Comparison of ENCODE assay signal across 29 cellular contexts in the genomic region with DNA sequence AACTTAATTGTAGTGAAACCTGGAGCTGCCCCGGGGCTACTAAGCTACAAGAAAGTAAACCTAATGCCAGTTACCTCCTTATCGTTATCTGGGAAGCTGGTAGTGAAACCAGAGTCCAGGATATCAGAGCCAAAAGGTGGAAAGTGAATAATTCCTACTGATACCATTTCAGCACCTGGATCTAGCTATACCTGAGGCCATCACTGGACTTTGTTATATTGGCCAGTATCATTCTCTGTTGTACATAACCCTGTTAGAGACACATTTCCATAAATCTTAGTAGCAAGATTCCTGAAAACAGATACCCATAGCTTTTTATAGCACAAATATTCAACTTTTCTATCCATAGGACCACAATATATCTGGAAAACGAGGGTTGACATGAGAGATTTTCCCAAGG.
"Had no signal": no experiment of that assay in that cellular context is flagged by ENCODE, and none has a peak within 500 bp of the region (broad histone marks: within the 10 kb centered on the region; RNA-seq: fewer than 3 reads in every experiment).

No MANE protein-coding gene starts in this region.

- ATAC-seq: stimulated activated effector memory CD8-positive, alpha-beta T cell treated with anti-CD3 and anti-CD28 coated beads, Interleukin-12 subunit alpha, Interleukin-12 subunit beta, amount 100 ng/mL, for 72 hours; stimulated activated memory B cell treated with anti-CD40 and anti-IgM and Interleukin-4, amounts not matched to agents 10 μg/mL and 1 μg/mL and 100 μg/mL, for 72 hours; stimulated activated naive B cell treated with anti-CD40 and anti-IgM and Interleukin-4, amounts not matched to agents 10 μg/mL and 1 μg/mL and 100 μg/mL, for 72 hours; stimulated activated naive CD8-positive, alpha-beta T cell treated with anti-CD3 and anti-CD28 coated beads, Interleukin-15, amount 100 ng/mL, for 72 hours; stimulated activated naive CD8-positive, alpha-beta T cell treated with anti-CD3 and anti-CD28 coated beads, Interleukin-15, Interleukin-2, amounts not matched to agents 100 U/mL and 50 U/mL, for 24 hours; upper lobe of right lung had no signal

- H3K4me3 Mint-ChIP-seq: stimulated activated effector memory CD8-positive, alpha-beta T cell treated with anti-CD3 and anti-CD28 coated beads, Interleukin-12 subunit alpha, Interleukin-12 subunit beta, amount 100 ng/mL, for 72 hours; stimulated activated memory B cell treated with anti-CD40 and anti-IgM and Interleukin-4, amounts not matched to agents 10 μg/mL and 1 μg/mL and 100 μg/mL, for 72 hours; stimulated activated naive B cell treated with anti-CD40 and anti-IgM and Interleukin-4, amounts not matched to agents 10 μg/mL and 1 μg/mL and 100 μg/mL, for 72 hours; stimulated activated naive CD8-positive, alpha-beta T cell treated with anti-CD3 and anti-CD28 coated beads, Interleukin-15, amount 100 ng/mL, for 72 hours; stimulated activated naive CD8-positive, alpha-beta T cell treated with anti-CD3 and anti-CD28 coated beads, Interleukin-15, Interleukin-2, amounts not matched to agents 100 ng/mL and 50 ng/mL, for 24 hours; type B pancreatic cell had no signal

- H3K36me3 Mint-ChIP-seq: stimulated activated effector memory CD8-positive, alpha-beta T cell treated with anti-CD3 and anti-CD28 coated beads, Interleukin-12 subunit alpha, Interleukin-12 subunit beta, amount 100 ng/mL, for 72 hours; stimulated activated memory B cell treated with anti-CD40 and anti-IgM and Interleukin-4, amounts not matched to agents 10 μg/mL and 1 μg/mL and 100 μg/mL, for 72 hours; stimulated activated naive B cell treated with anti-CD40 and anti-IgM and Interleukin-4, amounts not matched to agents 10 μg/mL and 1 μg/mL and 100 μg/mL, for 72 hours; type B pancreatic cell had no signal

- H3K4me1 ChIP-seq: suprapubic skin, testis, tibial artery, tibial nerve, transverse colon, upper lobe of left lung, upper lobe of right lung, uterus, vagina had no signal

- H3K4me1 Mint-ChIP-seq: stimulated activated effector memory CD8-positive, alpha-beta T cell treated with anti-CD3 and anti-CD28 coated beads, Interleukin-12 subunit alpha, Interleukin-12 subunit beta, amount 100 ng/mL, for 72 hours; stimulated activated memory B cell treated with anti-CD40 and anti-IgM and Interleukin-4, amounts not matched to agents 10 μg/mL and 1 μg/mL and 100 μg/mL, for 72 hours; stimulated activated naive CD8-positive, alpha-beta T cell treated with anti-CD3 and anti-CD28 coated beads, Interleukin-15, amount 100 ng/mL, for 72 hours had no signal

- H3K9me3 Mint-ChIP-seq: stimulated activated memory B cell treated with anti-CD40 and anti-IgM and Interleukin-4, amounts not matched to agents 10 μg/mL and 1 μg/mL and 100 μg/mL, for 72 hours; stimulated activated naive CD8-positive, alpha-beta T cell treated with anti-CD3 and anti-CD28 coated beads, Interleukin-15, amount 100 ng/mL, for 72 hours; type B pancreatic cell had no signal

- H3K4me3 ChIP-seq: stomach, suprapubic skin, testis, thoracic aorta, thyroid gland, tibial artery, tibial nerve, transverse colon, upper lobe of left lung, upper lobe of right lung, uterus, vagina had no signal

- FAIRE-seq: urothelium cell line had no signal

- H3K36me3 ChIP-seq: stomach, suprapubic skin, thoracic aorta, thyroid gland, tibial artery, tibial nerve, transverse colon, upper lobe of left lung, upper lobe of right lung, uterus, vagina had no signal

- DNase-seq: stimulated activated CD4-positive, alpha-beta T cell treated with anti-CD3 and anti-CD28 coated beads, Interleukin-2, amount 100 ng/mL, for 48 hours; stimulated activated CD4-positive, alpha-beta T cell treated with anti-CD3 and anti-CD28 coated beads, Interleukin-4, amount 100 ng/mL, for 1 hour; stimulated activated CD4-positive, alpha-beta T cell treated with anti-CD3 and anti-CD28 coated beads, Interleukin-4, amount 100 ng/mL, for 24 hours; stimulated activated CD4-positive, alpha-beta T cell treated with anti-CD3 and anti-CD28 coated beads, Interleukin-4, amount 100 ng/mL, for 4 hours; stimulated activated CD8-positive, alpha-beta memory T cell treated with anti-CD3 and anti-CD28 coated beads, Interleukin-4, amount 100 ng/mL, for 48 hours; stimulated activated naive B cell treated with anti-CD40 and anti-IgM and Interleukin-4, amounts not matched to agents 10 μg/mL and 1 μg/mL and 100 μg/mL, for 72 hours; stimulated activated naive CD4-positive, alpha-beta T cell; stimulated activated naive CD4-positive, alpha-beta T cell treated with Interleukin-2 at 50 U/mL for 16 hours; stimulated activated naive CD8-positive, alpha-beta T cell treated with anti-CD3 and anti-CD28 coated beads, Interleukin-15, amount 100 ng/mL, for 72 hours; stimulated activated naive CD8-positive, alpha-beta T cell treated with anti-CD3 and anti-CD28 coated beads, Interleukin-15, Interleukin-2, amounts not matched to agents 100 U/mL and 50 U/mL, for 24 hours; stomach; substantia nigra; testis; thyroid gland; tibial artery; transverse colon; trophoblast cell; upper lobe of left lung; upper lobe of right lung; uterus had no signal

- H3K27me3 Mint-ChIP-seq: stimulated activated naive CD8-positive, alpha-beta T cell treated with anti-CD3 and anti-CD28 coated beads, Interleukin-15, amount 100 ng/mL, for 72 hours had no signal

- H3K27me3 ChIP-seq: stomach, testis, thyroid gland, tibial nerve, transverse colon, upper lobe of left lung, upper lobe of right lung, uterus, vagina had no signal

- H3K9me3 ChIP-seq: stomach, suprapubic skin, testis, thoracic aorta, thyroid gland, upper lobe of left lung, upper lobe of right lung, uterus, vagina had no signal

- H3K27ac ChIP-seq: stomach, suprapubic skin, testis, thoracic aorta, thyroid gland, tibial artery, tibial nerve, transverse colon, upper lobe of left lung, upper lobe of right lung, uterus, vagina had no signal

- H3K27ac Mint-ChIP-seq: stimulated activated effector memory CD8-positive, alpha-beta T cell treated with anti-CD3 and anti-CD28 coated beads, Interleukin-12 subunit alpha, Interleukin-12 subunit beta, amount 100 ng/mL, for 72 hours; stimulated activated memory B cell treated with anti-CD40 and anti-IgM and Interleukin-4, amounts not matched to agents 10 μg/mL and 1 μg/mL and 100 μg/mL, for 72 hours; stimulated activated naive B cell treated with anti-CD40 and anti-IgM and Interleukin-4, amounts not matched to agents 10 μg/mL and 1 μg/mL and 100 μg/mL, for 72 hours; stimulated activated naive CD8-positive, alpha-beta T cell treated with anti-CD3 and anti-CD28 coated beads, Interleukin-15, amount 100 ng/mL, for 72 hours; stimulated activated naive CD8-positive, alpha-beta T cell treated with anti-CD3 and anti-CD28 coated beads, Interleukin-15, Interleukin-2, amounts not matched to agents 100 ng/mL and 50 ng/mL, for 24 hours; type B pancreatic cell had no signal
